Comparison of ENCODE assay signal across 8 cellular contexts in genomic region chr4:54064317-54065275, GRCh38. TPM values are rescaled to one million over a fixed set of nuclear protein-coding genes. Genes with fewer than 3 reads are reported as not detected.
DNase-seq lines count a peak whose midpoint lies in the region; ATAC-seq and TF ChIP-seq lines count a peak whose summit lies in the region.

TSS of gene CHIC2 (minus strand) at chr4:54064605. CDS start at chr4:54064300, 305 bp downstream.

- H3K9me3 Mint-ChIP-seq in activated CD4-positive, alpha-beta T cell treated with anti-CD3 and anti-CD28 coated beads, Interleukin-2, amount 10 ng/mL, durations not matched to agents 24 days and 14 days = no peaks in the 10 kb centered on the region

- H3K4me3 Mint-ChIP-seq in activated CD4-positive, alpha-beta T cell treated with anti-CD3 and anti-CD28 coated beads, Interleukin-2, amount 10 ng/mL, durations not matched to agents 24 days and 14 days = peak within 1 kb of the TSS; percentile 96

- peak within 1 kb of the TSS; percentile 74 to 99 (median 91) for H3K4me3 ChIP-seq in BLaER1 treated with 17β-estradiol and CSF1 and Interleukin-3, amounts not matched to agents 10 nM and 100 nM
- H3K4me3 ChIP-seq in coronary artery = peak within 1 kb of the TSS; percentile 98

- peak within 1 kb of the TSS; percentile 70 to 98 (median 89) for H3K4me2 ChIP-seq in BLaER1 treated with 17β-estradiol and CSF1 and Interleukin-3, amounts not matched to agents 10 nM and 100 nM

- H3K27me3 Mint-ChIP-seq in activated CD4-positive, alpha-beta T cell treated with anti-CD3 and anti-CD28 coated beads, Interleukin-2, amount 10 ng/mL, durations not matched to agents 24 days and 14 days = peaks cover 3% of the 10 kb centered on the region

- H4K20me1 ChIP-seq in BLaER1 treated with 17β-estradiol and CSF1 and Interleukin-3, amounts not matched to agents 10 nM and 100 nM = peaks cover 21 to 40% (median 35%) of the 10 kb centered on the region in 11 experiments; a peak in 17 of 22 replicates

- intact Hi-C loops in activated CD4-positive, alpha-beta T cell treated with anti-CD3 and anti-CD28 coated beads, Interleukin-2, amount 10 ng/mL, durations not matched to agents 24 days and 14 days (cut with micrococcal nuclease) = loop anchor here (2.0 to 10.0 kb wide), 7 partner anchors 26 to 1352 kb away; partner anchors contain the start of genes RASL11B and TMEM165

- H3K27me3 ChIP-seq in BLaER1 treated with 17β-estradiol and CSF1 and Interleukin-3, amounts not matched to agents 10 nM and 100 nM = no peaks in the 10 kb centered on the region
- H3K27me3 ChIP-seq in layer of hippocampus (ENCODE audit: control insufficient read depth, insufficient read depth, low read length) = no peaks in the 10 kb centered on the region

- ATAC-seq in GM19351 (IDR thresholded peaks at IDR 0.05; ENCODE audit: unreplicated experiment) = peak; percentile 94
- ATAC-seq in HG03520 (IDR thresholded peaks at IDR 0.05; ENCODE audit: unreplicated experiment) = peak; percentile 92

- H3K4me1 Mint-ChIP-seq in activated CD4-positive, alpha-beta T cell treated with anti-CD3 and anti-CD28 coated beads, Interleukin-2, amount 10 ng/mL, durations not matched to agents 24 days and 14 days = peaks cover 33% of the 10 kb centered on the region

- TF ChIP-seq CTCF in coronary artery (IDR thresholded peaks at IDR 0.05) = no peak

- H3K9ac ChIP-seq in BLaER1 treated with 17β-estradiol and CSF1 and Interleukin-3, amounts not matched to agents 10 nM and 100 nM = peak within 1 kb of the TSS; percentile 97 to 100 (median 98)

- peak within 1 kb of the TSS; percentile 92 for H3K27ac Mint-ChIP-seq in activated CD4-positive, alpha-beta T cell treated with anti-CD3 and anti-CD28 coated beads, Interleukin-2, amount 10 ng/mL, durations not matched to agents 24 days and 14 days

- H3K36me3 Mint-ChIP-seq in activated CD4-positive, alpha-beta T cell treated with anti-CD3 and anti-CD28 coated beads, Interleukin-2, amount 10 ng/mL, durations not matched to agents 24 days and 14 days (ENCODE audit: low read depth) = peaks cover 17% of the 10 kb centered on the region

- peaks cover 0 to 9% (median 0%) of the 10 kb centered on the region in 11 experiments; a peak in 1 of 22 replicates for H3K36me3 ChIP-seq in BLaER1 treated with 17β-estradiol and CSF1 and Interleukin-3, amounts not matched to agents 10 nM and 100 nM

- DNase-seq in NCI-H69 (lab: John Stamatoyannopoulos, UW) (peak; percentile 93), coronary artery (ENCODE audit: low spot score) (peak; percentile 97)
- DNase-seq in activated CD4-positive, alpha-beta T cell treated with anti-CD3 and anti-CD28 coated beads, Interleukin-2, amount 10 ng/mL, durations not matched to agents 24 days and 14 days = peak; percentile 99
- DNase-seq in stimulated activated CD4-positive, alpha-beta T cell treated with anti-CD3 and anti-CD28 coated beads, Interleukin-1b, Interleukin-23, amount 100 ng/mL, for 24 hours (ENCODE audit: low read depth in 4 of 4, low spot score in 1 of 4) = peak; percentile 86 to 94 (median 92)

- peaks cover 28 to 49% (median 43%) of the 10 kb centered on the region in 10 experiments for H3K4me1 ChIP-seq in BLaER1 treated with 17β-estradiol and CSF1 and Interleukin-3, amounts not matched to agents 10 nM and 100 nM

- H3K27ac ChIP-seq in BLaER1 treated with 17β-estradiol and CSF1 and Interleukin-3, amounts not matched to agents 10 nM and 100 nM = peak within 1 kb of the TSS; percentile 95 to 100 (median 98)
- peak within 1 kb of the TSS; percentile 89 to 99 for H3K27ac ChIP-seq in coronary artery
- peak within 1 kb of the TSS; percentile 73 for H3K27ac ChIP-seq in layer of hippocampus (ENCODE audit: low read depth, low read length)

- no peaks in the 10 kb centered on the region for H3K9me3 ChIP-seq in BLaER1 treated with 17β-estradiol and CSF1 and Interleukin-3, amounts not matched to agents 10 nM and 100 nM (replicated peaks in 1 of 11)

RNA-seq across cellular contexts. Expression of gene CHIC2, which starts in this region (rescaled TPM):
- total RNA-seq in activated CD4-positive, alpha-beta T cell treated with anti-CD3 and anti-CD28 coated beads, Interleukin-2, amount 10 ng/mL, durations not matched to agents 24 days and 14 days = 20.0 and 23.8 TPM in 2 replicates

Comparison
In these comparisons a context has a peak if more than half of its experiments do, and no peak if none do; other contexts are left out.
1. Peak in every context shown above with its lines: DNase-seq, ATAC-seq, H3K4me3 ChIP-seq and H3K27ac ChIP-seq.